ENCODE assay signal across 1 cellular context in genomic region chr11:93526691-93527583, GRCh38.
A peak's percentile ranks its signal among the peaks of the same experiment; 100 is the strongest.
TF ChIP-seq lines count a peak whose summit lies in the region.

No MANE protein-coding gene starts in this region.

TF ChIP-seq in GM12878, 131 proteins besides CTCF, POLR2A, EP300 and RAD21 (continued from another document):
- peak; percentile 28; the same call in 1 of the 2 replicates for TF ChIP-seq POLR2AphosphoS5 (IDR thresholded peaks at IDR 0.05; ENCODE audit: low read length)
- peak; percentile 73 for TF ChIP-seq RUNX3 (IDR thresholded peaks at IDR 0.05; ENCODE audit: low read length)
- TF ChIP-seq EED (IDR thresholded peaks at IDR 0.05; ENCODE audit: low read depth) = peak; percentile 57; the same call in 1 of the 2 replicates
- peak; percentile 32 for TF ChIP-seq DPF2 (IDR thresholded peaks at IDR 0.05)
- TF ChIP-seq IKZF2 (IDR thresholded peaks at IDR 0.05) = peak in 1 of 2 experiments; percentile 41; a peak in 3 of 4 replicates
- TF ChIP-seq PKNOX1 (IDR thresholded peaks at IDR 0.05) = peak; percentile 86
- 0 out of 2 replicates have a peak, but pooled peaks have one; percentile 22 for TF ChIP-seq ZNF207 (IDR thresholded peaks at IDR 0.05; ENCODE audit: borderline replicate concordance)
- TF ChIP-seq BHLHE40 (IDR thresholded peaks at IDR 0.05; ENCODE audit: borderline replicate concordance in 1 of 2, low read depth in 2 of 2, low read length in 1 of 2) = 0 out of 4 replicates have a peak, but pooled peaks of 1 of the 2 experiments have one; percentile 12
- peak; percentile 55 for TF ChIP-seq SMARCA5 (IDR thresholded peaks at IDR 0.05)
- 0 out of 2 replicates have a peak, but pooled peaks have one; percentile 24 for TF ChIP-seq IKZF1 (conservative IDR thresholded peaks at IDR 0.05)
- no peak for TF ChIP-seq IRF4 (IDR thresholded peaks at IDR 0.05; ENCODE audit: low read depth, low read length)
- peak; percentile 47 for TF ChIP-seq YY1 (IDR thresholded peaks at IDR 0.05; ENCODE audit: low read depth, low read length)
- TF ChIP-seq ZBTB33 (IDR thresholded peaks at IDR 0.05) = no peak
- 0 out of 2 replicates have a peak, but pooled peaks have one; percentile 50 for TF ChIP-seq MEF2A (IDR thresholded peaks at IDR 0.05; ENCODE audit: insufficient read depth, low read depth, low read length)
- TF ChIP-seq TCF12 (IDR thresholded peaks at IDR 0.05; ENCODE audit: low read depth, low read length) = 0 out of 2 replicates have a peak, but pooled peaks have one; percentile 33
- peak; percentile 74 for TF ChIP-seq HDGF (IDR thresholded peaks at IDR 0.05)
- 0 out of 2 replicates have a peak, but pooled peaks have one; percentile 6 for TF ChIP-seq NFIC (IDR thresholded peaks at IDR 0.05; ENCODE audit: low read depth, low read length)
- peak; percentile 86 for TF ChIP-seq SPI1 (IDR thresholded peaks at IDR 0.05; ENCODE audit: borderline replicate concordance, insufficient read depth, low read depth, low read length)
- TF ChIP-seq CBX5 (IDR thresholded peaks at IDR 0.05; ENCODE audit: low read depth) = no peak
- TF ChIP-seq RFX5 (IDR thresholded peaks at IDR 0.05; ENCODE audit: low read depth, low read length) = peak; percentile 80; the same call in 1 of the 2 replicates
- TF ChIP-seq MLLT1 (IDR thresholded peaks at IDR 0.05) = 0 out of 2 replicates have a peak, but pooled peaks have one; percentile 77
- peak; percentile 55; the same call in 1 of the 2 replicates for TF ChIP-seq NBN (IDR thresholded peaks at IDR 0.05)
- no peak for TF ChIP-seq ATF2 (IDR thresholded peaks at IDR 0.05; ENCODE audit: low read length)
- TF ChIP-seq CHD4 (IDR thresholded peaks at IDR 0.05) = no peak
- peak; percentile 51 for TF ChIP-seq MEF2B (IDR thresholded peaks at IDR 0.05; ENCODE audit: partially characterized antibody, poor library complexity, severe bottlenecking)
- TF ChIP-seq ZNF217 (IDR thresholded peaks at IDR 0.05) = peak; percentile 58; the same call in 1 of the 2 replicates
